In the genomic region with DNA sequence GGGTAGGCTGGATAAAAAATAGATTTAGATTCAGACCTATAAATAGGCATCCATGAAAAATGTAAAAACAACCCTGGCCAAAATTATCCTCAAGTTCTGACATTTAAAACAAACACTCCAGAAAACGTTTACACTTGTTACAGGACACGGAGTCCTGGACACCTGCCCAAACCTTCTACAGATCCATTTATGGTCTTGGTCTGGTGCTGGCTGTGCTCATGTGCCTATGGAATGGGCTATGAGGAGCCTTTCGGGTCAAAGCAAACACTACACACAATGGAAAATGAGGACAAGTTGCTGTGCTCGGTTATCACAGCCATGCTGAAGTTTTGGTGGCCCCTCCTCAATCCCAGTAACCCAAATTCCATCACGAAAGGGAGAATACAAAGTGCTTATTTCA, we compare ENCODE assay signal across 17 cellular contexts.
A peak's percentile ranks its signal among the peaks of the same experiment; 100 is the strongest.
DNase-seq lines count a peak whose midpoint lies in the region; ATAC-seq, FAIRE-seq and TF ChIP-seq lines count a peak whose summit lies in the region.
"Had no signal": no experiment of that assay in that cellular context is flagged by ENCODE, and none has a peak within 500 bp of the region (broad histone marks: within the 10 kb centered on the region; RNA-seq: fewer than 3 reads in every experiment).

No MANE protein-coding gene starts in this region.

- H3K27ac ChIP-seq in esophagus squamous epithelium (peak overlapping the region; percentile 40 to 82 (median 80)), muscle layer of duodenum (ENCODE audit: low read length) (peak overlapping the region; percentile 81), aorta (ENCODE audit: low read depth in 1 of 2, low read length in 2 of 2) (peak overlapping the region; percentile 70 to 97)
- H3K27ac ChIP-seq: GM23248 had no signal

- no peak for TF ChIP-seq POLR2A in esophagus squamous epithelium (IDR thresholded peaks at IDR 0.05)
- no peak for TF ChIP-seq POLR2A in GM12892 (IDR thresholded peaks at IDR 0.05; ENCODE audit: low read depth, low read length)

- WGBS in esophagus squamous epithelium, 2 donors: 22 to 37% methylated on average over 5 of the region's 5 CpGs
- WGBS in aorta, 2 donors: 3 to 7% methylated on average over 5 of the region's 5 CpGs

- no peaks in the 10 kb centered on the region for H3K36me3 ChIP-seq in esophagus squamous epithelium
- H3K36me3 ChIP-seq in muscle layer of duodenum (ENCODE audit: control insufficient read depth in 1 of 2, insufficient read depth in 2 of 2, low read length in 2 of 2): no peaks in the 10 kb centered on the region
- H3K36me3 ChIP-seq in aorta (ENCODE audit: control insufficient read depth in 1 of 2, insufficient read depth in 2 of 2, low read length in 1 of 2): no peaks in the 10 kb centered on the region

- H3K4me3 ChIP-seq in esophagus squamous epithelium (no peak overlapping the region), muscle layer of duodenum (ENCODE audit: low read depth in 1 of 2, low read length in 2 of 2) (no peak overlapping the region), aorta (ENCODE audit: low read length in 2 of 2) (no peak overlapping the region)
- H3K4me3 ChIP-seq: GM23248 had no signal

- H3K4me1 ChIP-seq in esophagus squamous epithelium (peaks cover 15 to 70% (median 24%) of the 10 kb centered on the region in 3 donors), muscle layer of duodenum (ENCODE audit: control insufficient read depth in 1 of 2, insufficient read depth in 2 of 2, low read length in 2 of 2) (peaks cover 13 to 48% of the 10 kb centered on the region in 2 donors), aorta (ENCODE audit: control insufficient read depth in 1 of 2, insufficient read depth in 2 of 2, low read length in 2 of 2) (peaks cover 7 to 8% of the 10 kb centered on the region in 2 donors)

- no peak for FAIRE-seq in GM12892 (lab: Jason Lieb, UNC)
- FAIRE-seq: frontal cortex had no signal

- ATAC-seq in aorta (ENCODE audit: low FRiP score): peak; percentile 45
- ATAC-seq: activated CD4-positive, CD25-positive, alpha-beta regulatory T cell treated with anti-CD3 and anti-CD28 coated beads, Interleukin-2, amount 50 U/mL, for 24 hours had no signal

- no peaks in the 10 kb centered on the region for H3K27me3 ChIP-seq in esophagus squamous epithelium
- H3K27me3 ChIP-seq in muscle layer of duodenum (ENCODE audit: low read depth, low read length): no peaks in the 10 kb centered on the region
- no peaks in the 10 kb centered on the region for H3K27me3 ChIP-seq in aorta (ENCODE audit: control insufficient read depth in 1 of 2, insufficient read depth in 2 of 2, low read length in 1 of 2)

- no peaks in the 10 kb centered on the region for H3K9me3 ChIP-seq in esophagus squamous epithelium
- H3K9me3 ChIP-seq in muscle layer of duodenum (ENCODE audit: control insufficient read depth in 1 of 2, low read length in 2 of 2): no peaks in the 10 kb centered on the region
- H3K9me3 ChIP-seq in aorta (ENCODE audit: control insufficient read depth, low read length): no peaks in the 10 kb centered on the region

- DNase-seq in NCI-H748 (lab: John Stamatoyannopoulos, UW; ENCODE audit: unreplicated experiment) (peak; percentile 78), NCI-H748 treated with DMSO at 0.1 percent for 48 hours (lab: John Stamatoyannopoulos, UW) (no peak), esophagus squamous epithelium (lab: John Stamatoyannopoulos, UW) (no peak), aorta (peak in 1 of 2 donors; percentile 64), GM12892 (ENCODE audit: insufficient read length) (no peak), GM03348 (ENCODE audit: low spot score) (no peak)
- no peak for DNase-seq in activated CD8-positive, alpha-beta memory T cell treated with anti-CD3 and anti-CD28 coated beads, Interleukin-2, amount 50 U/mL, for 48 hours
- DNase-seq: activated naive CD4-positive, alpha-beta T cell; effector memory CD4-positive, alpha-beta T cell; GM23248; naive B cell; NCI-H1417; NCI-H69; T-helper 1 cell had no signal

- intact Hi-C loops in esophagus squamous epithelium (cut with DNase I) (loop anchor here (10.0 kb wide), 1 partner anchor 108 kb away; a partner anchor contains a TSS), aorta (cut with DNase I) (no loop called here)

- TF ChIP-seq CTCF in esophagus squamous epithelium (IDR thresholded peaks at IDR 0.05): no peak
